In genomic region chr4:176195184-176195978, GRCh38 we compare ENCODE assay signal across 1 cellular context.
TF ChIP-seq lines count a peak whose summit lies in the region.

Gene SPATA4 (minus strand): TSS chr4:176195585. CDS start chr4:176195562, 23 bp downstream.

TF ChIP-seq in HepG2, 621 proteins besides CTCF, POLR2A, EP300 and RAD21 (continued from another document and continues in another):
- TF ChIP-seq ZNF574 (CRISPR knock-in tag; IDR thresholded peaks at IDR 0.05), result peak; percentile 60; the same call in 1 of the 2 replicates
- TF ChIP-seq ZNF772 (CRISPR knock-in tag; IDR thresholded peaks at IDR 0.05), result no peak
- TF ChIP-seq FOXK1 (CRISPR knock-in tag; IDR thresholded peaks at IDR 0.05; ENCODE audit: borderline replicate concordance, low read depth), result peak; percentile 68; the same call in 1 of the 2 replicates
- peak; percentile 58; the same call in 1 of the 2 replicates for TF ChIP-seq ZNF501 (CRISPR knock-in tag; IDR thresholded peaks at IDR 0.05)
- TF ChIP-seq, protein P1, sequence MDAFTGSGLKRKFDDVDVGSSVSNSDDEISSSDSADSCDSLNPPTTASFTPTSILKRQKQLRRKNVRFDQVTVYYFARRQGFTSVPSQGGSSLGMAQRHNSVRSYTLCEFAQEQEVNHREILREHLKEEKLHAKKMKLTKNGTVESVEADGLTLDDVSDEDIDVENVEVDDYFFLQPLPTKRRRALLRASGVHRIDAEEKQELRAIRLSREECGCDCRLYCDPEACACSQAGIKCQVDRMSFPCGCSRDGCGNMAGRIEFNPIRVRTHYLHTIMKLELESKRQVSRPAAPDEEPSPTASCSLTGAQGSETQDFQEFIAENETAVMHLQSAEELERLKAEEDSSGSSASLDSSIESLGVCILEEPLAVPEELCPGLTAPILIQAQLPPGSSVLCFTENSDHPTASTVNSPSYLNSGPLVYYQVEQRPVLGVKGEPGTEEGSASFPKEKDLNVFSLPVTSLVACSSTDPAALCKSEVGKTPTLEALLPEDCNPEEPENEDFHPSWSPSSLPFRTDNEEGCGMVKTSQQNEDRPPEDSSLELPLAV (CRISPR knock-in tag; conservative IDR thresholded peaks at IDR 0.05; ENCODE audit: low read depth), result no peak
- TF ChIP-seq RFXAP (CRISPR knock-in tag; IDR thresholded peaks at IDR 0.05; ENCODE audit: borderline replicate concordance), result no peak
- no peak for TF ChIP-seq TCF7L2 (IDR thresholded peaks at IDR 0.05; ENCODE audit: low read depth, low read length)
- TF ChIP-seq IKZF4 (CRISPR knock-in tag; IDR thresholded peaks at IDR 0.05; ENCODE audit: borderline replicate concordance, low read depth, not compliant biosample characterization), result no peak
- TF ChIP-seq ZNF75D (CRISPR knock-in tag; IDR thresholded peaks at IDR 0.05; ENCODE audit: borderline replicate concordance), result no peak
- no peak for TF ChIP-seq HHEX (CRISPR knock-in tag; IDR thresholded peaks at IDR 0.05)
- TF ChIP-seq, protein P2, sequence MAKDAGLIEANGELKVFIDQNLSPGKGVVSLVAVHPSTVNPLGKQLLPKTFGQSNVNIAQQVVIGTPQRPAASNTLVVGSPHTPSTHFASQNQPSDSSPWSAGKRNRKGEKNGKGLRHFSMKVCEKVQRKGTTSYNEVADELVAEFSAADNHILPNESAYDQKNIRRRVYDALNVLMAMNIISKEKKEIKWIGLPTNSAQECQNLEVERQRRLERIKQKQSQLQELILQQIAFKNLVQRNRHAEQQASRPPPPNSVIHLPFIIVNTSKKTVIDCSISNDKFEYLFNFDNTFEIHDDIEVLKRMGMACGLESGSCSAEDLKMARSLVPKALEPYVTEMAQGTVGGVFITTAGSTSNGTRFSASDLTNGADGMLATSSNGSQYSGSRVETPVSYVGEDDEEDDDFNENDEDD (CRISPR knock-in tag; IDR thresholded peaks at IDR 0.05; ENCODE audit: borderline replicate concordance), result peak; percentile 54; the same call in 1 of the 2 replicates
- TF ChIP-seq ZNF335 (CRISPR knock-in tag; IDR thresholded peaks at IDR 0.05), result no peak
- TF ChIP-seq AGO2 (optimal IDR thresholded peaks at IDR 0.05; ENCODE audit: low read depth, low read length), result no peak
- no peak for TF ChIP-seq AHDC1 (CRISPR knock-in tag; IDR thresholded peaks at IDR 0.05; ENCODE audit: borderline replicate concordance)
- TF ChIP-seq ZNF354B (CRISPR knock-in tag; IDR thresholded peaks at IDR 0.05), result no peak
- TF ChIP-seq EHMT2 (IDR thresholded peaks at IDR 0.05; ENCODE audit: borderline replicate concordance, low read depth, low read length), result peak; percentile 59; the same call in 1 of the 2 replicates
- no peak for TF ChIP-seq IRX3 (CRISPR knock-in tag; IDR thresholded peaks at IDR 0.05; ENCODE audit: borderline replicate concordance, low read depth)
- no peak for TF ChIP-seq ZNF572 (CRISPR knock-in tag; IDR thresholded peaks at IDR 0.05)
- no peak for TF ChIP-seq NFE2L2 (IDR thresholded peaks at IDR 0.05; ENCODE audit: low read length)
- peak; percentile 35; the same call in 1 of the 2 replicates for TF ChIP-seq ZNF350 (CRISPR knock-in tag; IDR thresholded peaks at IDR 0.05; ENCODE audit: borderline replicate concordance, low read depth)
- TF ChIP-seq, protein P3, sequence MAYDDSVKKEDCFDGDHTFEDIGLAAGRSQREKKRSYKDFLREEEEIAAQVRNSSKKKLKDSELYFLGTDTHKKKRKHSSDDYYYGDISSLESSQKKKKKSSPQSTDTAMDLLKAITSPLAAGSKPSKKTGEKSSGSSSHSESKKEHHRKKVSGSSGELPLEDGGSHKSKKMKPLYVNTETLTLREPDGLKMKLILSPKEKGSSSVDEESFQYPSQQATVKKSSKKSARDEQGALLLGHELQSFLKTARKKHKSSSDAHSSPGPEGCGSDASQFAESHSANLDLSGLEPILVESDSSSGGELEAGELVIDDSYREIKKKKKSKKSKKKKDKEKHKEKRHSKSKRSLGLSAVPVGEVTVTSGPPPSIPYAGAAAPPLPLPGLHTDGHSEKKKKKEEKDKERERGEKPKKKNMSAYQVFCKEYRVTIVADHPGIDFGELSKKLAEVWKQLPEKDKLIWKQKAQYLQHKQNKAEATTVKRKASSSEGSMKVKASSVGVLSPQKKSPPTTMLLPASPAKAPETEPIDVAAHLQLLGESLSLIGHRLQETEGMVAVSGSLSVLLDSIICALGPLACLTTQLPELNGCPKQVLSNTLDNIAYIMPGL (CRISPR knock-in tag; IDR thresholded peaks at IDR 0.05; ENCODE audit: borderline replicate concordance in 1 of 2, low read depth in 1 of 2), result no peak; a peak in 1 of 4 replicates
- no peak for TF ChIP-seq JDP2 (CRISPR knock-in tag; IDR thresholded peaks at IDR 0.05; ENCODE audit: borderline replicate concordance)
- TF ChIP-seq, protein P4, sequence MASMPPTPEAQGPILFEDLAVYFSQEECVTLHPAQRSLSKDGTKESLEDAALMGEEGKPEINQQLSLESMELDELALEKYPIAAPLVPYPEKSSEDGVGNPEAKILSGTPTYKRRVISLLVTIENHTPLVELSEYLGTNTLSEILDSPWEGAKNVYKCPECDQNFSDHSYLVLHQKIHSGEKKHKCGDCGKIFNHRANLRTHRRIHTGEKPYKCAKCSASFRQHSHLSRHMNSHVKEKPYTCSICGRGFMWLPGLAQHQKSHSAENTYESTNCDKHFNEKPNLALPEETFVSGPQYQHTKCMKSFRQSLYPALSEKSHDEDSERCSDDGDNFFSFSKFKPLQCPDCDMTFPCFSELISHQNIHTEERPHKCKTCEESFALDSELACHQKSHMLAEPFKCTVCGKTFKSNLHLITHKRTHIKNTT (CRISPR knock-in tag; IDR thresholded peaks at IDR 0.05), result no peak
- TF ChIP-seq, protein P5, sequence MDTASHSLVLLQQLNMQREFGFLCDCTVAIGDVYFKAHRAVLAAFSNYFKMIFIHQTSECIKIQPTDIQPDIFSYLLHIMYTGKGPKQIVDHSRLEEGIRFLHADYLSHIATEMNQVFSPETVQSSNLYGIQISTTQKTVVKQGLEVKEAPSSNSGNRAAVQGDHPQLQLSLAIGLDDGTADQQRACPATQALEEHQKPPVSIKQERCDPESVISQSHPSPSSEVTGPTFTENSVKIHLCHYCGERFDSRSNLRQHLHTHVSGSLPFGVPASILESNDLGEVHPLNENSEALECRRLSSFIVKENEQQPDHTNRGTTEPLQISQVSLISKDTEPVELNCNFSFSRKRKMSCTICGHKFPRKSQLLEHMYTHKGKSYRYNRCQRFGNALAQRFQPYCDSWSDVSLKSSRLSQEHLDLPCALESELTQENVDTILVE (CRISPR knock-in tag; IDR thresholded peaks at IDR 0.05), result no peak
- no peak for TF ChIP-seq JUND (CRISPR knock-in tag; IDR thresholded peaks at IDR 0.05)
- TF ChIP-seq SRY (CRISPR knock-in tag; IDR thresholded peaks at IDR 0.05), result no peak
- no peak for TF ChIP-seq SMYD3 (CRISPR knock-in tag; IDR thresholded peaks at IDR 0.05)
- no peak for TF ChIP-seq ZNF773 (CRISPR knock-in tag; IDR thresholded peaks at IDR 0.05; ENCODE audit: borderline replicate concordance)
- no peak for TF ChIP-seq HNRNPH1 (optimal IDR thresholded peaks at IDR 0.05; ENCODE audit: low read depth, low read length)
- no peak for TF ChIP-seq TOPORS (CRISPR knock-in tag; IDR thresholded peaks at IDR 0.05)
- TF ChIP-seq LCORL (IDR thresholded peaks at IDR 0.05), result no peak
- TF ChIP-seq LCORL (CRISPR knock-in tag; IDR thresholded peaks at IDR 0.05), result peak; percentile 49; the same call in 1 of the 2 replicates
- no peak for TF ChIP-seq SIN3B (IDR thresholded peaks at IDR 0.05; ENCODE audit: low read length)
- TF ChIP-seq TEAD2 (CRISPR knock-in tag; IDR thresholded peaks at IDR 0.05), result no peak
- TF ChIP-seq RBFOX2 (IDR thresholded peaks at IDR 0.05; ENCODE audit: low read depth, low read length), result peak; percentile 67
- TF ChIP-seq ZNF878 (CRISPR knock-in tag; IDR thresholded peaks at IDR 0.05), result no peak
- no peak for TF ChIP-seq KLF11 (CRISPR knock-in tag; IDR thresholded peaks at IDR 0.05)
- no peak for TF ChIP-seq ATF7-NPFF (CRISPR knock-in tag; IDR thresholded peaks at IDR 0.05; ENCODE audit: low read depth)
- TF ChIP-seq, protein P6, sequence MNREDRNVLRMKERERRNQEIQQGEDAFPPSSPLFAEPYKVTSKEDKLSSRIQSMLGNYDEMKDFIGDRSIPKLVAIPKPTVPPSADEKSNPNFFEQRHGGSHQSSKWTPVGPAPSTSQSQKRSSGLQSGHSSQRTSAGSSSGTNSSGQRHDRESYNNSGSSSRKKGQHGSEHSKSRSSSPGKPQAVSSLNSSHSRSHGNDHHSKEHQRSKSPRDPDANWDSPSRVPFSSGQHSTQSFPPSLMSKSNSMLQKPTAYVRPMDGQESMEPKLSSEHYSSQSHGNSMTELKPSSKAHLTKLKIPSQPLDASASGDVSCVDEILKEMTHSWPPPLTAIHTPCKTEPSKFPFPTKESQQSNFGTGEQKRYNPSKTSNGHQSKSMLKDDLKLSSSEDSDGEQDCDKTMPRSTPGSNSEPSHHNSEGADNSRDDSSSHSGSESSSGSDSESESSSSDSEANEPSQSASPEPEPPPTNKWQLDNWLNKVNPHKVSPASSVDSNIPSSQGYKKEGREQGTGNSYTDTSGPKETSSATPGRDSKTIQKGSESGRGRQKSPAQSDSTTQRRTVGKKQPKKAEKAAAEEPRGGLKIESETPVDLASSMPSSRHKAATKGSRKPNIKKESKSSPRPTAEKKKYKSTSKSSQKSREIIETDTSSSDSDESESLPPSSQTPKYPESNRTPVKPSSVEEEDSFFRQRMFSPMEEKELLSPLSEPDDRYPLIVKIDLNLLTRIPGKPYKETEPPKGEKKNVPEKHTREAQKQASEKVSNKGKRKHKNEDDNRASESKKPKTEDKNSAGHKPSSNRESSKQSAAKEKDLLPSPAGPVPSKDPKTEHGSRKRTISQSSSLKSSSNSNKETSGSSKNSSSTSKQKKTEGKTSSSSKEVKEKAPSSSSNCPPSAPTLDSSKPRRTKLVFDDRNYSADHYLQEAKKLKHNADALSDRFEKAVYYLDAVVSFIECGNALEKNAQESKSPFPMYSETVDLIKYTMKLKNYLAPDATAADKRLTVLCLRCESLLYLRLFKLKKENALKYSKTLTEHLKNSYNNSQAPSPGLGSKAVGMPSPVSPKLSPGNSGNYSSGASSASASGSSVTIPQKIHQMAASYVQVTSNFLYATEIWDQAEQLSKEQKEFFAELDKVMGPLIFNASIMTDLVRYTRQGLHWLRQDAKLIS (CRISPR knock-in tag; IDR thresholded peaks at IDR 0.05), result no peak
- TF ChIP-seq ATF1 (CRISPR knock-in tag; IDR thresholded peaks at IDR 0.05), result no peak
- TF ChIP-seq NR2F2 (IDR thresholded peaks at IDR 0.05; ENCODE audit: borderline replicate concordance, low read depth), result no peak
- TF ChIP-seq ZNF562 (CRISPR knock-in tag; IDR thresholded peaks at IDR 0.05; ENCODE audit: borderline replicate concordance), result no peak
- TF ChIP-seq ZNF563 (CRISPR knock-in tag; IDR thresholded peaks at IDR 0.05), result peak; percentile 45; the same call in 1 of the 2 replicates
- no peak for TF ChIP-seq ZNF382 (CRISPR knock-in tag; IDR thresholded peaks at IDR 0.05; ENCODE audit: borderline replicate concordance)
- TF ChIP-seq PAX8 (CRISPR knock-in tag; IDR thresholded peaks at IDR 0.05; ENCODE audit: borderline replicate concordance), result no peak
- no peak for TF ChIP-seq SYNCRIP (IDR thresholded peaks at IDR 0.05; ENCODE audit: insufficient read depth, low read depth, low read length)
- no peak for TF ChIP-seq SMARCE1 (IDR thresholded peaks at IDR 0.05; ENCODE audit: borderline replicate concordance)
